1 cellular context compared by ENCODE assay signal in genomic region chr10:4343798-4344370, GRCh38.
TF ChIP-seq lines count a peak whose summit lies in the region.

No MANE protein-coding gene starts in this region.

TF ChIP-seq in GM23338, 12 proteins besides CTCF, POLR2A, EP300 and RAD21:
- no peak for TF ChIP-seq ZNF114 (CRISPR knock-in tag; IDR thresholded peaks at IDR 0.05)
- no peak for TF ChIP-seq REST (IDR thresholded peaks at IDR 0.05; ENCODE audit: unreplicated experiment)
- no peak for TF ChIP-seq CREB1 (CRISPR knock-in tag; IDR thresholded peaks at IDR 0.05; ENCODE audit: low read depth)
- TF ChIP-seq EZH2phosphoT487 (IDR thresholded peaks at IDR 0.05; ENCODE audit: unreplicated experiment) = no peak
- TF ChIP-seq JUNB (IDR thresholded peaks at IDR 0.05; ENCODE audit: unreplicated experiment) = no peak
